16 cellular contexts compared by ENCODE assay signal in genomic region chr10:14086596-14086995, GRCh38.
DNase-seq lines count a peak whose midpoint lies in the region; ATAC-seq, FAIRE-seq and TF ChIP-seq lines count a peak whose summit lies in the region.
"Had no signal": no experiment of that assay in that cellular context is flagged by ENCODE, and none has a peak within 500 bp of the region (broad histone marks: within the 10 kb centered on the region; RNA-seq: fewer than 3 reads in every experiment).

No MANE protein-coding gene starts in this region.

- H3K36me3 ChIP-seq in astrocyte (ENCODE audit: insufficient read depth, low read length) = no peaks in the 10 kb centered on the region
- H3K36me3 ChIP-seq: BLaER1 treated with 17β-estradiol and CSF1 and Interleukin-3, amounts not matched to agents 10 nM and 100 nM had no signal

- H3K9me3 ChIP-seq in astrocyte (ENCODE audit: insufficient read depth, low read depth, low read length) = no peaks in the 10 kb centered on the region
- H3K9me3 ChIP-seq: BLaER1 treated with 17β-estradiol and CSF1 and Interleukin-3, amounts not matched to agents 10 nM and 100 nM had no signal

- no peak overlapping the region for H3K4me3 ChIP-seq in astrocyte (ENCODE audit: insufficient read depth, low read depth, low read length)
- H3K4me3 ChIP-seq in fibroblast of villous mesenchyme (ENCODE audit: low read depth, low read length) = no peak overlapping the region
- H3K4me3 ChIP-seq: BLaER1 treated with 17β-estradiol and CSF1 and Interleukin-3, amounts not matched to agents 10 nM and 100 nM; K562 had no signal

- peak overlapping the region; percentile 47 for H3K27ac ChIP-seq in astrocyte (ENCODE audit: low read depth, low read length)
- H3K27ac ChIP-seq: 22Rv1; BLaER1 treated with 17β-estradiol and CSF1 and Interleukin-3, amounts not matched to agents 10 nM and 100 nM had no signal

- H3K27me3 ChIP-seq in astrocyte (ENCODE audit: insufficient read depth, low read length) = peaks cover 14% of the 10 kb centered on the region
- H3K27me3 ChIP-seq: BLaER1 treated with 17β-estradiol and CSF1 and Interleukin-3, amounts not matched to agents 10 nM and 100 nM had no signal

- TF ChIP-seq CTCF in astrocyte (IDR thresholded peaks at IDR 0.05; ENCODE audit: insufficient read depth, low read depth, low read length) (no peak), fibroblast of villous mesenchyme (IDR thresholded peaks at IDR 0.05; ENCODE audit: insufficient read depth, low read depth, low read length) (no peak), progenitor cell of endocrine pancreas (IDR thresholded peaks at IDR 0.05; ENCODE audit: unreplicated experiment) (no peak)

- H3K79me2 ChIP-seq in astrocyte (ENCODE audit: insufficient read depth, low read length) = no peaks in the 10 kb centered on the region

- no peak overlapping the region for H2AFZ ChIP-seq in astrocyte (ENCODE audit: low read depth, low read length)

- H4K20me1 ChIP-seq in astrocyte (ENCODE audit: insufficient read depth, low read length) = no peaks in the 10 kb centered on the region
- H4K20me1 ChIP-seq: BLaER1 treated with 17β-estradiol and CSF1 and Interleukin-3, amounts not matched to agents 10 nM and 100 nM had no signal

- H3K4me1 ChIP-seq in astrocyte (ENCODE audit: insufficient read depth, low read length) = peaks cover 23% of the 10 kb centered on the region
- H3K4me1 ChIP-seq: BLaER1 treated with 17β-estradiol and CSF1 and Interleukin-3, amounts not matched to agents 10 nM and 100 nM had no signal

- DNase-seq in NCI-H1417 (lab: John Stamatoyannopoulos, UW) (peak in 2 of 3 experiments; percentile 38 to 45), NCI-H1417 treated with DMSO at 0.1 percent for 48 hours (lab: John Stamatoyannopoulos, UW) (no peak), astrocyte (ENCODE audit: low read depth) (peak; percentile 27), fibroblast of villous mesenchyme (ENCODE audit: low read depth) (peak; percentile 42), progenitor cell of endocrine pancreas (ENCODE audit: low spot score, unreplicated experiment) (no peak), T-helper 2 cell (no peak)
- DNase-seq: DMS 273 treated with DMSO at 0.1 percent for 48 hours, NCI-H187, NCI-H2171, NCI-H510A, SHP77 treated with DMSO at 0.1 percent for 48 hours had no signal

- H3K27me3 Mint-ChIP-seq in astrocyte (ENCODE audit: low read depth, unreplicated experiment) (peaks cover 8% of the 10 kb centered on the region), progenitor cell of endocrine pancreas (peaks cover 9% of the 10 kb centered on the region)

- H3K36me3 Mint-ChIP-seq in astrocyte (ENCODE audit: low read depth, unreplicated experiment) = no peaks in the 10 kb centered on the region
- H3K36me3 Mint-ChIP-seq in progenitor cell of endocrine pancreas (ENCODE audit: insufficient read depth) = no peaks in the 10 kb centered on the region

- no peak overlapping the region for H3K4me3 Mint-ChIP-seq in astrocyte (ENCODE audit: unreplicated experiment)
- no peak overlapping the region for H3K4me3 Mint-ChIP-seq in progenitor cell of endocrine pancreas (ENCODE audit: low read depth)

- H3K9me3 Mint-ChIP-seq in astrocyte (ENCODE audit: unreplicated experiment) = no peaks in the 10 kb centered on the region
- H3K9me3 Mint-ChIP-seq in progenitor cell of endocrine pancreas (ENCODE audit: low read depth) = no peaks in the 10 kb centered on the region

- FAIRE-seq in astrocyte (lab: Jason Lieb, UNC) = no peak
- FAIRE-seq: K562 had no signal

- peak overlapping the region; percentile 44 for H3K9ac ChIP-seq in astrocyte (ENCODE audit: low read length)
- H3K9ac ChIP-seq: BLaER1 treated with 17β-estradiol and CSF1 and Interleukin-3, amounts not matched to agents 10 nM and 100 nM had no signal

- H3K4me1 Mint-ChIP-seq in astrocyte (ENCODE audit: low read depth, unreplicated experiment) = peaks cover 10% of the 10 kb centered on the region
- H3K4me1 Mint-ChIP-seq in progenitor cell of endocrine pancreas (ENCODE audit: low read depth) = peaks cover 15% of the 10 kb centered on the region

- peak overlapping the region; percentile 54 for H3K4me2 ChIP-seq in astrocyte (ENCODE audit: low read length)
- H3K4me2 ChIP-seq: BLaER1 treated with 17β-estradiol and CSF1 and Interleukin-3, amounts not matched to agents 10 nM and 100 nM had no signal

- H3K27ac Mint-ChIP-seq in astrocyte (ENCODE audit: unreplicated experiment) = no peak overlapping the region
- H3K27ac Mint-ChIP-seq in progenitor cell of endocrine pancreas = no peak overlapping the region

- ATAC-seq in GM18519 (IDR thresholded peaks at IDR 0.05; ENCODE audit: low FRiP score, unreplicated experiment) (no peak), GM21619 (IDR thresholded peaks at IDR 0.05; ENCODE audit: unreplicated experiment) (no peak)
- ATAC-seq: K562 had no signal

Comparison
In these comparisons a context has a peak if more than half of its experiments do, and no peak if none do; other contexts are left out.
1. DNase-seq: peak in NCI-H1417 (2 of 3), astrocyte (single experiment) and fibroblast of villous mesenchyme (single experiment); none in NCI-H1417 treated with DMSO at 0.1 percent for 48 hours (single experiment), progenitor cell of endocrine pancreas (single experiment) and T-helper 2 cell (0 of 5).